ENCODE assay signal across 8 cellular contexts in the genomic region with DNA sequence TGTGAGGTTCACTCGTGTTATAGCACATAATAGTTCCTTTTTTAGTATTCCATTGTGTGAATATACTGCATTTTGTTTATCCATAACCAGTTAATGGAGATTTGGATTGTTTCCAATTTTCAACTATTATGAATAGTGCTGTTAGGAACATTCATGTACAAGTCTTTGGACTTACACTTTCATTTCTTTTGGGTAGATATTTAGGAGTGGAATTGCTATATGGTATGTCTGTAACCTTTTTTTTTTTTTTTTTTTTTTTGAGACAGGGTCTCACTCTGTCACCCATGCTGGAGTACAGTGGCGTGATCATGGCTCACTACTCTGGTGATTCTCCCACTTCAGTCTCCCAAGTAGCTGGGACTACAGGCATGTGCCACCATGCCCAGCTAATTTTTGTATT. TPM values are rescaled to one million over a fixed set of nuclear protein-coding genes. Genes with fewer than 3 reads are reported as not detected.
DNase-seq lines count a peak whose midpoint lies in the region; ATAC-seq and TF ChIP-seq lines count a peak whose summit lies in the region.
"Not testable (repeated sequence)": the region's sequence is repeated elsewhere in the genome, so short reads cannot be mapped to it uniquely, and the experiment has no call there.
"Had no signal": no experiment of that assay in that cellular context is flagged by ENCODE, and none has a peak within 500 bp of the region (broad histone marks: within the 10 kb centered on the region; RNA-seq: fewer than 3 reads in every experiment).

No MANE protein-coding gene starts in this region.

- peak overlapping the region; percentile 54 for H3K4me3 Mint-ChIP-seq in activated CD4-positive, alpha-beta T cell treated with anti-CD3 and anti-CD28 coated beads for 36 hours
- not testable (repeated sequence) for H3K4me3 Mint-ChIP-seq in activated CD8-positive, alpha-beta T cell treated with anti-CD3 and anti-CD28 coated beads, Interleukin-2, amount 10 ng/mL, durations not matched to agents 7 days and 5 days; immature natural killer cell; stimulated activated memory B cell treated with anti-CD40 and anti-IgM and Interleukin-4, amounts not matched to agents 10 μg/mL and 1 μg/mL and 100 μg/mL, for 72 hours
- peak overlapping the region; percentile 52 for H3K4me3 Mint-ChIP-seq in activated T-helper 2 cell treated with anti-CD3 and anti-CD28 coated beads, Interferon-gamma antibody, Interleukin-2, Interleukin-4, amounts not matched to agents 10 μg/mL and 5 μg/mL and 100 μg/mL, durations not matched to agents 14 hours and 24 hours and 36 hours (ENCODE audit: low read depth)
- H3K4me3 Mint-ChIP-seq in activated naive CD8-positive, alpha-beta T cell treated with anti-CD3 and anti-CD28 coated beads for 36 hours, result peak overlapping the region; percentile 6

- POLR2A ChIA-PET in HEK293 (lab: Yijun Ruan, JAX); activated CD8-positive, alpha-beta T cell treated with anti-CD3 and anti-CD28 coated beads, Interleukin-2, amount 10 ng/mL, durations not matched to agents 7 days and 5 days (lab: Charles Lee): not testable (repeated sequence)
- POLR2A ChIA-PET in activated CD4-positive, alpha-beta T cell treated with anti-CD3 and anti-CD28 coated beads for 36 hours (lab: Charles Lee), result interaction anchor here (1.1 to 1.9 kb wide), 3 partner anchors 9 to 277 kb away, joined by 5 to 40 read pairs (median 10); a partner anchor contains a TSS

- intact Hi-C loops in activated CD4-positive, alpha-beta T cell treated with anti-CD3 and anti-CD28 coated beads for 36 hours (cut with DNase I, micrococcal nuclease), result loop anchor here in 1 of 2 experiments (2.0 to 10.0 kb wide), 2 partner anchors 17 to 1971 kb away; no protein-coding TSS in a partner anchor
- intact Hi-C loops in activated T-helper 2 cell treated with anti-CD3 and anti-CD28 coated beads, Interferon-gamma antibody, Interleukin-2, Interleukin-4, amounts not matched to agents 10 μg/mL and 5 μg/mL and 100 μg/mL, durations not matched to agents 14 hours and 24 hours and 36 hours (cut with micrococcal nuclease), result loop anchor here (5.0 kb wide), 1 partner anchor 36 kb away; no protein-coding TSS in a partner anchor

- H3K36me3 ChIP-seq in HEK293 (ENCODE audit: control insufficient read depth in 2 of 2, insufficient read depth in 1 of 2, low read length in 2 of 2), result not testable (repeated sequence)

- not testable (repeated sequence) for H3K27ac ChIP-seq in HEK293 (ENCODE audit: extremely low read depth, low read depth, low read length)

- DNase-seq in activated CD4-positive, alpha-beta T cell treated with anti-CD3 and anti-CD28 coated beads for 36 hours; activated CD8-positive, alpha-beta T cell treated with anti-CD3 and anti-CD28 coated beads, Interleukin-2, amount 10 ng/mL, durations not matched to agents 7 days and 5 days; activated T-helper 2 cell treated with anti-CD3 and anti-CD28 coated beads, Interferon-gamma antibody, Interleukin-2, Interleukin-4, amounts not matched to agents 10 μg/mL and 5 μg/mL and 100 μg/mL, durations not matched to agents 14 hours and 24 hours and 36 hours (ENCODE audit: low spot score); activated naive CD8-positive, alpha-beta T cell treated with anti-CD3 and anti-CD28 coated beads for 36 hours; immature natural killer cell: not testable (repeated sequence)

- not testable (repeated sequence) for H3K4me3 ChIP-seq in HEK293 (ENCODE audit: low read depth, low read length)

- peaks cover 79% of the 10 kb centered on the region for H3K4me1 Mint-ChIP-seq in activated CD4-positive, alpha-beta T cell treated with anti-CD3 and anti-CD28 coated beads for 36 hours
- peaks cover 51% of the 10 kb centered on the region for H3K4me1 Mint-ChIP-seq in activated CD8-positive, alpha-beta T cell treated with anti-CD3 and anti-CD28 coated beads, Interleukin-2, amount 10 ng/mL, durations not matched to agents 7 days and 5 days (ENCODE audit: low read depth)
- H3K4me1 Mint-ChIP-seq in activated T-helper 2 cell treated with anti-CD3 and anti-CD28 coated beads, Interferon-gamma antibody, Interleukin-2, Interleukin-4, amounts not matched to agents 10 μg/mL and 5 μg/mL and 100 μg/mL, durations not matched to agents 14 hours and 24 hours and 36 hours (ENCODE audit: low read depth), result peaks cover 54% of the 10 kb centered on the region
- H3K4me1 Mint-ChIP-seq in activated naive CD8-positive, alpha-beta T cell treated with anti-CD3 and anti-CD28 coated beads for 36 hours, result peaks cover 68% of the 10 kb centered on the region
- H3K4me1 Mint-ChIP-seq in immature natural killer cell, result peaks cover 37 to 47% of the 10 kb centered on the region in 2 donors
- peaks cover 49% of the 10 kb centered on the region for H3K4me1 Mint-ChIP-seq in stimulated activated memory B cell treated with anti-CD40 and anti-IgM and Interleukin-4, amounts not matched to agents 10 μg/mL and 1 μg/mL and 100 μg/mL, for 72 hours

- peaks cover 61% of the 10 kb centered on the region for H3K36me3 Mint-ChIP-seq in activated CD4-positive, alpha-beta T cell treated with anti-CD3 and anti-CD28 coated beads for 36 hours (ENCODE audit: low read depth)
- H3K36me3 Mint-ChIP-seq in activated CD8-positive, alpha-beta T cell treated with anti-CD3 and anti-CD28 coated beads, Interleukin-2, amount 10 ng/mL, durations not matched to agents 7 days and 5 days (ENCODE audit: low read depth), result peaks cover 40% of the 10 kb centered on the region
- peaks cover 66% of the 10 kb centered on the region for H3K36me3 Mint-ChIP-seq in activated T-helper 2 cell treated with anti-CD3 and anti-CD28 coated beads, Interferon-gamma antibody, Interleukin-2, Interleukin-4, amounts not matched to agents 10 μg/mL and 5 μg/mL and 100 μg/mL, durations not matched to agents 14 hours and 24 hours and 36 hours (ENCODE audit: low read depth)
- H3K36me3 Mint-ChIP-seq in activated naive CD8-positive, alpha-beta T cell treated with anti-CD3 and anti-CD28 coated beads for 36 hours, result peaks cover 59% of the 10 kb centered on the region
- not testable (repeated sequence) for H3K36me3 Mint-ChIP-seq in immature natural killer cell; stimulated activated memory B cell treated with anti-CD40 and anti-IgM and Interleukin-4, amounts not matched to agents 10 μg/mL and 1 μg/mL and 100 μg/mL, for 72 hours

- not testable (repeated sequence) for TF ChIP-seq CTCF in HEK293 (tag by site-specific recombination; IDR thresholded peaks at IDR 0.05)

- not testable (repeated sequence) for H3K27me3 Mint-ChIP-seq in activated CD4-positive, alpha-beta T cell treated with anti-CD3 and anti-CD28 coated beads for 36 hours; activated CD8-positive, alpha-beta T cell treated with anti-CD3 and anti-CD28 coated beads, Interleukin-2, amount 10 ng/mL, durations not matched to agents 7 days and 5 days (ENCODE audit: low read depth); activated T-helper 2 cell treated with anti-CD3 and anti-CD28 coated beads, Interferon-gamma antibody, Interleukin-2, Interleukin-4, amounts not matched to agents 10 μg/mL and 5 μg/mL and 100 μg/mL, durations not matched to agents 14 hours and 24 hours and 36 hours (ENCODE audit: low read depth); activated naive CD8-positive, alpha-beta T cell treated with anti-CD3 and anti-CD28 coated beads for 36 hours; immature natural killer cell (ENCODE audit: low read depth in 3 of 3); stimulated activated memory B cell treated with anti-CD40 and anti-IgM and Interleukin-4, amounts not matched to agents 10 μg/mL and 1 μg/mL and 100 μg/mL, for 72 hours

- H3K9me3 ChIP-seq in HEK293 (ENCODE audit: control insufficient read depth, insufficient read depth, low read depth, low read length), result not testable (repeated sequence)

- peak overlapping the region; percentile 99 for H3K27ac Mint-ChIP-seq in activated CD4-positive, alpha-beta T cell treated with anti-CD3 and anti-CD28 coated beads for 36 hours
- peak overlapping the region; percentile 86 for H3K27ac Mint-ChIP-seq in activated CD8-positive, alpha-beta T cell treated with anti-CD3 and anti-CD28 coated beads, Interleukin-2, amount 10 ng/mL, durations not matched to agents 7 days and 5 days
- peak overlapping the region; percentile 96 for H3K27ac Mint-ChIP-seq in activated T-helper 2 cell treated with anti-CD3 and anti-CD28 coated beads, Interferon-gamma antibody, Interleukin-2, Interleukin-4, amounts not matched to agents 10 μg/mL and 5 μg/mL and 100 μg/mL, durations not matched to agents 14 hours and 24 hours and 36 hours
- H3K27ac Mint-ChIP-seq in activated naive CD8-positive, alpha-beta T cell treated with anti-CD3 and anti-CD28 coated beads for 36 hours, result peak overlapping the region; percentile 99
- peak overlapping the region in 4 of 6 donors; percentile 43 to 69 (median 57) for H3K27ac Mint-ChIP-seq in immature natural killer cell
- peak overlapping the region; percentile 93 for H3K27ac Mint-ChIP-seq in stimulated activated memory B cell treated with anti-CD40 and anti-IgM and Interleukin-4, amounts not matched to agents 10 μg/mL and 1 μg/mL and 100 μg/mL, for 72 hours

- CTCF ChIA-PET in HEK293 (lab: Yijun Ruan, JAX), result not testable (repeated sequence)
- CTCF ChIA-PET in activated CD4-positive, alpha-beta T cell treated with anti-CD3 and anti-CD28 coated beads for 36 hours (lab: Charles Lee), result interaction anchor here (0.7 to 2.3 kb wide), 2 partner anchors 9 to 76 kb away, joined by 4 to 8 read pairs; no protein-coding TSS in a partner anchor
- CTCF ChIA-PET in activated CD8-positive, alpha-beta T cell treated with anti-CD3 and anti-CD28 coated beads, Interleukin-2, amount 10 ng/mL, durations not matched to agents 7 days and 5 days (lab: Charles Lee), result interaction anchor here (1.0 kb wide), 1 partner anchor 185 kb away, joined by 3 read pairs; a partner anchor contains a TSS

- H3K4me1 ChIP-seq in HEK293 (ENCODE audit: control insufficient read depth, insufficient read depth, low read length), result not testable (repeated sequence)

- not testable (repeated sequence) for ATAC-seq in activated CD4-positive, alpha-beta T cell treated with anti-CD3 and anti-CD28 coated beads for 36 hours; activated CD8-positive, alpha-beta T cell treated with anti-CD3 and anti-CD28 coated beads, Interleukin-2, amount 10 ng/mL, durations not matched to agents 7 days and 5 days; stimulated activated memory B cell treated with anti-CD40 and anti-IgM and Interleukin-4, amounts not matched to agents 10 μg/mL and 1 μg/mL and 100 μg/mL, for 72 hours

- not testable (repeated sequence) for H3K9me3 Mint-ChIP-seq in activated CD4-positive, alpha-beta T cell treated with anti-CD3 and anti-CD28 coated beads for 36 hours (ENCODE audit: low read depth); activated CD8-positive, alpha-beta T cell treated with anti-CD3 and anti-CD28 coated beads, Interleukin-2, amount 10 ng/mL, durations not matched to agents 7 days and 5 days (ENCODE audit: insufficient read depth); activated T-helper 2 cell treated with anti-CD3 and anti-CD28 coated beads, Interferon-gamma antibody, Interleukin-2, Interleukin-4, amounts not matched to agents 10 μg/mL and 5 μg/mL and 100 μg/mL, durations not matched to agents 14 hours and 24 hours and 36 hours; activated naive CD8-positive, alpha-beta T cell treated with anti-CD3 and anti-CD28 coated beads for 36 hours; immature natural killer cell; stimulated activated memory B cell treated with anti-CD40 and anti-IgM and Interleukin-4, amounts not matched to agents 10 μg/mL and 1 μg/mL and 100 μg/mL, for 72 hours

RNA-seq across cellular contexts. Expression of a gene that starts 27.2 kb away (rescaled TPM):
- total RNA-seq in activated CD4-positive, alpha-beta T cell treated with anti-CD3 and anti-CD28 coated beads for 36 hours, result 100 to 1,000 TPM; 106 to 132 TPM
- 10 to 100 TPM; 62.4 to 64.8 TPM for total RNA-seq in activated CD8-positive, alpha-beta T cell treated with anti-CD3 and anti-CD28 coated beads, Interleukin-2, amount 10 ng/mL, durations not matched to agents 7 days and 5 days
- total RNA-seq in activated T-helper 2 cell treated with anti-CD3 and anti-CD28 coated beads, Interferon-gamma antibody, Interleukin-2, Interleukin-4, amounts not matched to agents 10 μg/mL and 5 μg/mL and 100 μg/mL, durations not matched to agents 14 hours and 24 hours and 36 hours, result 127 and 130 TPM in 2 replicates
- 10 to 100 TPM; 62.7 to 63.7 TPM for total RNA-seq in activated naive CD8-positive, alpha-beta T cell treated with anti-CD3 and anti-CD28 coated beads for 36 hours
- 1 to 10 TPM in 2 of 3 donors, not detected in 1; 1.0 TPM for polyA plus RNA-seq in immature natural killer cell
- total RNA-seq: LHCN-M2 had no signal
